Comparison of ENCODE assay signal across 11 cellular contexts in genomic region chr1:66317156-66317543, GRCh38.
A peak's percentile ranks its signal among the peaks of the same experiment; 100 is the strongest.
DNase-seq lines count a peak whose midpoint lies in the region; ATAC-seq and TF ChIP-seq lines count a peak whose summit lies in the region.
"Had no signal": no experiment of that assay in that cellular context is flagged by ENCODE, and none has a peak within 500 bp of the region (broad histone marks: within the 10 kb centered on the region; RNA-seq: fewer than 3 reads in every experiment).

No MANE protein-coding gene starts in this region.

- CTCF ChIA-PET in OCI-LY7 (lab: Charles Lee; ENCODE audit: unreplicated experiment), result no interaction called here

- peak overlapping the region; percentile 33; the same call in 1 of the 2 replicates for H3K4me2 ChIP-seq in OCI-LY7 (ENCODE audit: low read length)
- H3K4me2 ChIP-seq in smooth muscle cell, result no peak overlapping the region

- POLR2A ChIA-PET in OCI-LY7 (lab: Charles Lee), result interaction anchor here (0.6 to 1.1 kb wide), 4 partner anchors 8 to 28 kb away, joined by 3 to 6 read pairs (median 3); no protein-coding TSS in a partner anchor

- TF ChIP-seq CTCF in OCI-LY7 (conservative IDR thresholded peaks at IDR 0.05; ENCODE audit: low read length) (no peak), left lung (IDR thresholded peaks at IDR 0.05) (no peak), smooth muscle cell (IDR thresholded peaks at IDR 0.05; ENCODE audit: borderline replicate concordance, insufficient read depth, poor library complexity, severe bottlenecking) (no peak)

- H3K4me1 ChIP-seq in OCI-LY7 (ENCODE audit: insufficient read depth, low read length, poor library complexity, severe bottlenecking) (peaks cover 12% of the 10 kb centered on the region), left lung (peaks cover 3 to 15% of the 10 kb centered on the region in 2 donors), smooth muscle cell (ENCODE audit: low read depth) (no peaks in the 10 kb centered on the region)

- DNase-seq in NCI-H82 (lab: John Stamatoyannopoulos, UW) (peak; percentile 18), NCI-H82 treated with DMSO at 0.1 percent for 48 hours (lab: John Stamatoyannopoulos, UW; ENCODE audit: unreplicated experiment) (no peak), OCI-LY7 (ENCODE audit: low spot score) (no peak), left lung (no peak), smooth muscle cell (lab: John Stamatoyannopoulos, UW; ENCODE audit: unreplicated experiment) (no peak)
- DNase-seq in effector CD8-positive, alpha-beta T cell (lab: John Stamatoyannopoulos, UW), result no peak
- DNase-seq: 8988T; stimulated activated naive CD4-positive, alpha-beta T cell treated with Interleukin-2 at 50 U/mL for 16 hours had no signal

- H3K9me2 ChIP-seq in OCI-LY7 (ENCODE audit: insufficient read depth, low read length), result no peaks in the 10 kb centered on the region

- ATAC-seq in left lung (peak; percentile 30), HG02981 (IDR thresholded peaks at IDR 0.05; ENCODE audit: unreplicated experiment) (no peak), HG02588 (IDR thresholded peaks at IDR 0.05; ENCODE audit: unreplicated experiment) (no peak)
- ATAC-seq: K562 had no signal

- no peaks in the 10 kb centered on the region for H4K20me1 ChIP-seq in OCI-LY7 (ENCODE audit: insufficient read depth, low read length)
- no peaks in the 10 kb centered on the region for H4K20me1 ChIP-seq in smooth muscle cell (ENCODE audit: low read depth)

- H3K36me3 ChIP-seq in OCI-LY7 (ENCODE audit: insufficient read depth, low read length) (no peaks in the 10 kb centered on the region), left lung (no peaks in the 10 kb centered on the region), smooth muscle cell (ENCODE audit: low read depth) (no peaks in the 10 kb centered on the region)

- H3K27ac ChIP-seq in OCI-LY7 (ENCODE audit: low read depth, low read length, poor library complexity, severe bottlenecking) (no peak overlapping the region), left lung (peak overlapping the region; percentile 44 to 46), smooth muscle cell (ENCODE audit: low read depth) (no peak overlapping the region)

- H3K27me3 ChIP-seq in left lung, result no peaks in the 10 kb centered on the region
- H3K27me3 ChIP-seq in smooth muscle cell (ENCODE audit: low read depth), result no peaks in the 10 kb centered on the region

- H3K9ac ChIP-seq in smooth muscle cell (ENCODE audit: low read depth), result no peak overlapping the region

- 87% methylated on average over 1 of the region's 1 CpG for WGBS in smooth muscle cell (ENCODE audit: low lambda C conversion rate)

- intact Hi-C loops in OCI-LY7 (cut with micrococcal nuclease; ENCODE audit: unreplicated experiment) (no loop called here), left lung (cut with DNase I) (no loop called here)

- H3K79me2 ChIP-seq in OCI-LY7 (ENCODE audit: insufficient read depth, low read depth, low read length), result no peaks in the 10 kb centered on the region
- H3K79me2 ChIP-seq in smooth muscle cell (ENCODE audit: low read depth), result no peaks in the 10 kb centered on the region

- H2AFZ ChIP-seq in OCI-LY7 (ENCODE audit: low read length), result peak overlapping the region; percentile 86
- H2AFZ ChIP-seq in smooth muscle cell (ENCODE audit: low read depth), result peak overlapping the region; percentile 41

- no peaks in the 10 kb centered on the region for H3F3A ChIP-seq in smooth muscle cell (ENCODE audit: low read depth)

- no peaks in the 10 kb centered on the region for H3K9me3 ChIP-seq in OCI-LY7 (ENCODE audit: low read length)
- H3K9me3 ChIP-seq in left lung, result no peaks in the 10 kb centered on the region
- no peaks in the 10 kb centered on the region for H3K9me3 ChIP-seq in smooth muscle cell (replicated peaks; ENCODE audit: low read depth)

- no TSS peak for BruUV-seq in OCI-LY7 (replicated peaks; lab: Mats Ljungman, UMichigan)

- H3K4me3 ChIP-seq in OCI-LY7 (ENCODE audit: low read depth, low read length, poor library complexity, severe bottlenecking), result no peak overlapping the region
- no peak overlapping the region for H3K4me3 ChIP-seq in left lung
- no peak overlapping the region for H3K4me3 ChIP-seq in smooth muscle cell
- H3K4me3 ChIP-seq: K562 had no signal

Comparison
In these comparisons a context has a peak if more than half of its experiments do, and no peak if none do; other contexts are left out.
1. H3K27ac ChIP-seq: peak in left lung (2 of 2); none in OCI-LY7 (single experiment) and smooth muscle cell (single experiment).